ENCODE assay signal across 33 cellular contexts in the genomic region with DNA sequence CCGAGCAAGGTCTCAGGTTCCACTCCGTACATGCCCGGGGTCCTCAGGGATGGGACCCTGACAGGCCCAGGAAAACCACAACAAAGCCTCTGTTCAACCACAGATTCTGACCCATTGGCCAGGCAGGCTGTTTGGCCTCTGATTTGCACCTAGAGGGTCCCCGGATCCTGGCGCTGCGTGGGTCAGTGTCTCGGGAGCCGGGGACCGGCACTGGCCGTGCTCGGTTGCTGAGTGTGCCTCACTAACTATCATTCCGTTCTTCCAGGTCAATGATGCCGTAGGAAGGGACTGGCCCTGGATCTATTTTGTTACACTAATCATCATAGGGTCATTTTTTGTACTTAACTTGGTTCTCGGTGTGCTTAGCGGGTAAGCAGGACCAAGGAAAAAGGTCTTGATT.
"Had no signal": no experiment of that assay in that cellular context is flagged by ENCODE, and none has a peak within 500 bp of the region (broad histone marks: within the 10 kb centered on the region; RNA-seq: fewer than 3 reads in every experiment).

No MANE protein-coding gene starts in this region.

- H3K4me1 ChIP-seq: adrenal gland, body of pancreas, breast epithelium had no signal

- ATAC-seq: activated CD8-positive, alpha-beta T cell treated with anti-CD3 and anti-CD28 coated beads for 36 hours; activated naive CD4-positive, alpha-beta T cell treated with anti-CD3 and anti-CD28 coated beads, Interleukin-2, amount 50 U/mL, for 72 hours; activated T-cell treated with anti-CD3 and anti-CD28 coated beads, Interleukin-2, amount 50 U/mL, for 4 hours; activated T-cell treated with anti-CD3 and anti-CD28 coated beads, Interleukin-2, amount 50 U/mL, for 72 hours; activated T-helper 17 cell treated with anti-CD3 and anti-CD28 coated beads, Interleukin-2, amount 50 U/mL, for 72 hours; body of pancreas had no signal

- H3K36me3 ChIP-seq: adrenal gland, brain microvascular endothelial cell, breast epithelium had no signal

- H3K27me3 ChIP-seq: adrenal gland, body of pancreas, brain microvascular endothelial cell, breast epithelium had no signal

- H3K27ac ChIP-seq: adrenal gland, body of pancreas, brain microvascular endothelial cell, breast epithelium, VCaP had no signal

- DNase-seq: activated B cell treated with CpG ODN at 0.5 μM for 24 hours; activated CD4-positive, alpha-beta memory T cell treated with anti-CD3 and anti-CD28 coated beads for 36 hours; activated CD4-positive, alpha-beta T cell treated with anti-CD3 and anti-CD28 coated beads for 4 hours; activated CD4-positive, alpha-beta T cell treated with anti-CD3 and anti-CD28 coated beads, Interleukin-2, amount 10 ng/mL, durations not matched to agents 24 days and 14 days; activated CD4-positive, alpha-beta T cell treated with anti-CD3 and anti-CD28 coated beads, Interleukin-2, amount 50 U/mL, for 1 hour; activated CD4-positive, alpha-beta T cell treated with anti-CD3 and anti-CD28 coated beads, Interleukin-2, amount 50 U/mL, for 4 hours; activated CD4-positive, CD25-positive, alpha-beta regulatory T cell treated with anti-CD3 and anti-CD28 coated beads, Interleukin-2, amount 50 U/mL, for 72 hours; activated CD8-positive, alpha-beta memory T cell treated with anti-CD3 and anti-CD28 coated beads, Interleukin-2, amount 50 U/mL, for 4 hours; activated CD8-positive, alpha-beta T cell treated with anti-CD3 and anti-CD28 coated beads for 36 hours; activated effector memory CD4-positive, alpha-beta T cell treated with anti-CD3 and anti-CD28 coated beads, Interleukin-2, amount 50 U/mL, for 16 hours; activated gamma-delta T cell treated with Interleukin-2 at 50 U/mL for 16 hours; activated naive CD4-positive, alpha-beta T cell; activated naive CD4-positive, alpha-beta T cell treated with anti-CD3 and anti-CD28 coated beads for 36 hours; activated naive CD4-positive, alpha-beta T cell treated with anti-CD3 and anti-CD28 coated beads, Interleukin-2, amount 50 U/mL, for 16 hours; activated naive CD8-positive, alpha-beta T cell treated with anti-CD3 and anti-CD28 coated beads for 36 hours; activated T-cell treated with anti-CD3 and anti-CD28 coated beads for 4 hours; activated T-cell treated with anti-CD3 and anti-CD28 coated beads, Interleukin-2, amount 50 U/mL, for 1 hour; activated T-cell treated with anti-CD3 and anti-CD28 coated beads, Interleukin-2, amount 50 U/mL, for 4 hours; activated T-cell treated with anti-CD3 and anti-CD28 coated beads, Interleukin-2, amount 50 U/mL, for 72 hours; adrenal gland; amniotic stem cell; aorta; body of pancreas; brain microvascular endothelial cell; central memory CD4-positive, alpha-beta T cell; SW 1271; T-helper 1 cell; T-helper 2 cell; T-helper 9 cell had no signal

- H3K4me3 ChIP-seq: adrenal gland, body of pancreas, breast epithelium had no signal

- H3K9me3 ChIP-seq: adrenal gland, body of pancreas, breast epithelium had no signal
